15 cellular contexts compared by ENCODE assay signal in genomic region chr2:120559401-120559800, GRCh38.
DNase-seq lines count a peak whose midpoint lies in the region; ATAC-seq and TF ChIP-seq lines count a peak whose summit lies in the region.
"Had no signal": no experiment of that assay in that cellular context is flagged by ENCODE, and none has a peak within 500 bp of the region (broad histone marks: within the 10 kb centered on the region; RNA-seq: fewer than 3 reads in every experiment).

No MANE protein-coding gene starts in this region.

- in situ Hi-C loops in astrocyte of the cerebellum (cut with HindIII; ENCODE audit: low sequenced_read_pairs): no loop called here

- intact Hi-C loops in cardiac septum (cut with DNase I): no loop called here
- intact Hi-C loops in left cardiac atrium (cut with DNase I): loop anchor here in 1 of 2 donors (10.0 kb wide), 2 partner anchors 115 kb away; no protein-coding TSS in a partner anchor

- TF ChIP-seq CTCF in astrocyte of the cerebellum (IDR thresholded peaks at IDR 0.05; ENCODE audit: low read depth, low read length, missing control alignments) (no peak), hepatocyte (IDR thresholded peaks at IDR 0.05; ENCODE audit: poor library complexity) (no peak)

- no peak overlapping the region for H3K4me2 ChIP-seq in hepatocyte
- H3K4me2 ChIP-seq: A549 had no signal

- H4K20me1 ChIP-seq in hepatocyte (ENCODE audit: insufficient read depth, poor library complexity, severe bottlenecking): no peaks in the 10 kb centered on the region

- DNase-seq in cardiac septum (ENCODE audit: low spot score) (peak; percentile 17), left cardiac atrium (no peak), astrocyte of the cerebellum (ENCODE audit: low read depth) (peak; percentile 97), hepatocyte (ENCODE audit: low spot score) (peak; percentile 65), HuH-7 (ENCODE audit: low spot score) (no peak)
- no peak for DNase-seq in activated CD4-positive, alpha-beta T cell treated with anti-CD3 and anti-CD28 coated beads for 1 hour
- DNase-seq: adrenal gland, naive B cell, NCI-H524, Right ventricle myocardium superior, thyroid gland had no signal

- no peaks in the 10 kb centered on the region for H3K36me3 ChIP-seq in hepatocyte (replicated peaks; ENCODE audit: insufficient read depth, low read depth)
- H3K36me3 ChIP-seq: adrenal gland, thyroid gland had no signal

- 81% methylated on average over 5 of the region's 5 CpGs for WGBS in hepatocyte (ENCODE audit: low lambda C conversion rate, missing lambda C conversion rate)

- H3K79me2 ChIP-seq in hepatocyte: no peaks in the 10 kb centered on the region

- peak overlapping the region; percentile 82 for H3K27ac ChIP-seq in hepatocyte
- H3K27ac ChIP-seq: A549, adrenal gland, thyroid gland had no signal

- ATAC-seq in left cardiac atrium (no peak), HG02885 (IDR thresholded peaks at IDR 0.05; ENCODE audit: poor library complexity, unreplicated experiment) (no peak), GM19395 (IDR thresholded peaks at IDR 0.05; ENCODE audit: unreplicated experiment) (no peak)
- ATAC-seq: A549, sciatic nerve had no signal

- no peaks in the 10 kb centered on the region for H3K27me3 ChIP-seq in hepatocyte
- H3K27me3 ChIP-seq: adrenal gland, thyroid gland had no signal

- H3K4me3 ChIP-seq in astrocyte of the cerebellum (ENCODE audit: low read depth, low read length) (no peak overlapping the region), hepatocyte (no peak overlapping the region)
- H3K4me3 ChIP-seq: A549, adrenal gland, thyroid gland had no signal

- peaks cover 24% of the 10 kb centered on the region for H3K4me1 ChIP-seq in hepatocyte (ENCODE audit: insufficient read depth)
- H3K4me1 ChIP-seq: adrenal gland, thyroid gland had no signal

- no peaks in the 10 kb centered on the region for H3K9me2 ChIP-seq in hepatocyte (replicated peaks; ENCODE audit: insufficient read depth)

- H3K9me3 ChIP-seq in hepatocyte (ENCODE audit: low read depth): no peaks in the 10 kb centered on the region
- H3K9me3 ChIP-seq: A549, adrenal gland, thyroid gland had no signal

- H2AFZ ChIP-seq in hepatocyte: no peak overlapping the region

Comparison
In these comparisons a context has a peak if more than half of its experiments do, and no peak if none do; other contexts are left out.
1. DNase-seq: peak in cardiac septum (single experiment), astrocyte of the cerebellum (single experiment) and hepatocyte (single experiment); none in left cardiac atrium (single experiment), HuH-7 (single experiment) and activated CD4-positive, alpha-beta T cell treated with anti-CD3 and anti-CD28 coated beads for 1 hour (single experiment).